ENCODE assay signal across 11 cellular contexts in the genomic region with DNA sequence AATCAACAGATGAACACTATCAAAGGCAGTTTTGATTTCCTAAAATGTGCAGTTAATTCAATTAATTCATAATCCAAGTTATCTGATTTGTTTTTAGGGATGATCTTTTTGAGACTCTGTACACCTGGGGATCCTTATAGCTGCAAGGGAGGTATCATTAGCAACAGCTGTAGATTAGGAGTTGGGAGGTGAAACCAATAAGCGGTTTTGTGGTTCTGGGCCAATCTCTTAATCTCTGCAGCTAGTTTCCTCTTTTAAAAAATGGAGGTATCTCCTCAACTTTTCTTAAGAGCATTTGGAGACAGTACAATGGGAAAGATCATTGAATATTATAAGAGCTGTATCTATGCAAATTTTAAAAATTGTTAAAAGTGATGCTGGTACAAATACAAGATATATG.
DNase-seq lines count a peak whose midpoint lies in the region; ATAC-seq and TF ChIP-seq lines count a peak whose summit lies in the region.
"Had no signal": no experiment of that assay in that cellular context is flagged by ENCODE, and none has a peak within 500 bp of the region (broad histone marks: within the 10 kb centered on the region; RNA-seq: fewer than 3 reads in every experiment).

No MANE protein-coding gene starts in this region.

- no peak for TF ChIP-seq POLR2A in stomach (IDR thresholded peaks at IDR 0.05)

- no peak overlapping the region for H3K4me3 ChIP-seq in naive thymus-derived CD4-positive, alpha-beta T cell (ENCODE audit: low read length)
- H3K4me3 ChIP-seq in stomach = no peak overlapping the region
- H3K4me3 ChIP-seq: body of pancreas had no signal

- TF ChIP-seq CTCF in activated CD8-positive, alpha-beta T cell treated with anti-CD3 and anti-CD28 coated beads for 36 hours (IDR thresholded peaks at IDR 0.05) = no peak
- no peak for TF ChIP-seq CTCF in stomach (IDR thresholded peaks at IDR 0.05)

- intact Hi-C loops in naive thymus-derived CD4-positive, alpha-beta T cell (cut with micrococcal nuclease) = no loop called here
- intact Hi-C loops in activated CD8-positive, alpha-beta T cell treated with anti-CD3 and anti-CD28 coated beads for 36 hours (cut with micrococcal nuclease) = no loop called here
- intact Hi-C loops in stomach (cut with DNase I; ENCODE audit: low total_unique reads) = no loop called here

- 68 to 82% (median 72%) methylated on average over 1 of the region's 1 CpG for WGBS in stomach, 5 donors

- peaks cover 0 to 5% (median 0%) of the 10 kb centered on the region in 5 donors for H3K36me3 Mint-ChIP-seq in naive thymus-derived CD4-positive, alpha-beta T cell
- no peaks in the 10 kb centered on the region for H3K36me3 Mint-ChIP-seq in activated CD8-positive, alpha-beta T cell treated with anti-CD3 and anti-CD28 coated beads for 36 hours (ENCODE audit: low read depth)
- H3K36me3 Mint-ChIP-seq: stimulated activated memory B cell treated with anti-CD40 and anti-IgM and Interleukin-4, amounts not matched to agents 10 μg/mL and 1 μg/mL and 100 μg/mL, for 72 hours had no signal

- peak overlapping the region; percentile 40 for H3K27ac ChIP-seq in angular gyrus (ENCODE audit: low read depth, low read length)
- H3K27ac ChIP-seq in naive thymus-derived CD4-positive, alpha-beta T cell (ENCODE audit: low read depth, low read length) = no peak overlapping the region
- no peak overlapping the region for H3K27ac ChIP-seq in stomach
- H3K27ac ChIP-seq: body of pancreas had no signal

- no peak overlapping the region for H3K4me3 Mint-ChIP-seq in naive thymus-derived CD4-positive, alpha-beta T cell
- H3K4me3 Mint-ChIP-seq in activated CD8-positive, alpha-beta T cell treated with anti-CD3 and anti-CD28 coated beads for 36 hours = no peak overlapping the region
- H3K4me3 Mint-ChIP-seq: stimulated activated memory B cell treated with anti-CD40 and anti-IgM and Interleukin-4, amounts not matched to agents 10 μg/mL and 1 μg/mL and 100 μg/mL, for 72 hours had no signal

- DNase-seq in naive thymus-derived CD4-positive, alpha-beta T cell = no peak
- DNase-seq in NCI-H128 (lab: John Stamatoyannopoulos, UW; ENCODE audit: unreplicated experiment) (no peak), stomach (no peak)
- DNase-seq in activated CD8-positive, alpha-beta T cell treated with anti-CD3 and anti-CD28 coated beads for 36 hours = no peak
- DNase-seq: body of pancreas, Calu3 had no signal

- peaks cover 0 to 1% (median 0%) of the 10 kb centered on the region in 7 donors for H3K4me1 Mint-ChIP-seq in naive thymus-derived CD4-positive, alpha-beta T cell
- no peaks in the 10 kb centered on the region for H3K4me1 Mint-ChIP-seq in activated CD8-positive, alpha-beta T cell treated with anti-CD3 and anti-CD28 coated beads for 36 hours (ENCODE audit: low read depth)

- H3K9me3 ChIP-seq in naive thymus-derived CD4-positive, alpha-beta T cell (ENCODE audit: control insufficient read depth in 2 of 3, low read length in 3 of 3) = no peaks in the 10 kb centered on the region
- peaks cover 0 to 7% (median 0%) of the 10 kb centered on the region in 4 donors for H3K9me3 ChIP-seq in stomach
- H3K9me3 ChIP-seq: body of pancreas had no signal

- CTCF ChIA-PET in naive thymus-derived CD4-positive, alpha-beta T cell (lab: Charles Lee) = no interaction called here
- CTCF ChIA-PET in activated CD8-positive, alpha-beta T cell treated with anti-CD3 and anti-CD28 coated beads for 36 hours (lab: Charles Lee) = no interaction called here

- no peaks in the 10 kb centered on the region for H3K36me3 ChIP-seq in naive thymus-derived CD4-positive, alpha-beta T cell (ENCODE audit: control insufficient read depth in 2 of 3, insufficient read depth in 3 of 3, low read length in 3 of 3)
- no peaks in the 10 kb centered on the region for H3K36me3 ChIP-seq in stomach

- peak; percentile 65 for ATAC-seq in GM19025 (IDR thresholded peaks at IDR 0.05; ENCODE audit: low read depth, unreplicated experiment)
- peak; percentile 68 for ATAC-seq in HG02571 (IDR thresholded peaks at IDR 0.05; ENCODE audit: unreplicated experiment)
- ATAC-seq in HG03354 (IDR thresholded peaks at IDR 0.05; ENCODE audit: poor library complexity, severe bottlenecking, unreplicated experiment) = peak; percentile 85
- no peak for ATAC-seq in naive thymus-derived CD4-positive, alpha-beta T cell
- ATAC-seq in activated CD8-positive, alpha-beta T cell treated with anti-CD3 and anti-CD28 coated beads for 36 hours = no peak
- ATAC-seq: body of pancreas; stimulated activated memory B cell treated with anti-CD40 and anti-IgM and Interleukin-4, amounts not matched to agents 10 μg/mL and 1 μg/mL and 100 μg/mL, for 72 hours had no signal

- peaks cover 0 to 8% (median 0%) of the 10 kb centered on the region in 5 donors for H3K27me3 Mint-ChIP-seq in naive thymus-derived CD4-positive, alpha-beta T cell
- no peaks in the 10 kb centered on the region for H3K27me3 Mint-ChIP-seq in activated CD8-positive, alpha-beta T cell treated with anti-CD3 and anti-CD28 coated beads for 36 hours

- POLR2A ChIA-PET in naive thymus-derived CD4-positive, alpha-beta T cell (lab: Charles Lee) = no interaction called here
- POLR2A ChIA-PET in activated CD8-positive, alpha-beta T cell treated with anti-CD3 and anti-CD28 coated beads for 36 hours (lab: Charles Lee) = no interaction called here

- H3K27ac Mint-ChIP-seq in naive thymus-derived CD4-positive, alpha-beta T cell = no peak overlapping the region
- H3K27ac Mint-ChIP-seq in activated CD8-positive, alpha-beta T cell treated with anti-CD3 and anti-CD28 coated beads for 36 hours = no peak overlapping the region
- H3K27ac Mint-ChIP-seq: stimulated activated memory B cell treated with anti-CD40 and anti-IgM and Interleukin-4, amounts not matched to agents 10 μg/mL and 1 μg/mL and 100 μg/mL, for 72 hours had no signal

- no peak for TF ChIP-seq EP300 in stomach (IDR thresholded peaks at IDR 0.05)

- H3K27me3 ChIP-seq in naive thymus-derived CD4-positive, alpha-beta T cell (ENCODE audit: control insufficient read depth in 2 of 2, insufficient read depth in 2 of 2, low read length in 2 of 2) = no peaks in the 10 kb centered on the region
- H3K27me3 ChIP-seq in stomach = no peaks in the 10 kb centered on the region
- H3K27me3 ChIP-seq: body of pancreas had no signal

- no peaks in the 10 kb centered on the region for H3K4me1 ChIP-seq in naive thymus-derived CD4-positive, alpha-beta T cell (ENCODE audit: control insufficient read depth in 2 of 2, insufficient read depth in 2 of 2, low read length in 2 of 2)
- no peaks in the 10 kb centered on the region for H3K4me1 ChIP-seq in stomach
- H3K4me1 ChIP-seq: body of pancreas had no signal

- H3K9me3 Mint-ChIP-seq in naive thymus-derived CD4-positive, alpha-beta T cell = peaks cover 0 to 10% (median 3%) of the 10 kb centered on the region in 11 donors
- H3K9me3 Mint-ChIP-seq in activated CD8-positive, alpha-beta T cell treated with anti-CD3 and anti-CD28 coated beads for 36 hours = no peaks in the 10 kb centered on the region
- H3K9me3 Mint-ChIP-seq: stimulated activated memory B cell treated with anti-CD40 and anti-IgM and Interleukin-4, amounts not matched to agents 10 μg/mL and 1 μg/mL and 100 μg/mL, for 72 hours had no signal

Comparison
In these comparisons a context has a peak if more than half of its experiments do, and no peak if none do; other contexts are left out.
1. ATAC-seq: peak in GM19025 (single experiment), HG02571 (single experiment) and HG03354 (single experiment); none in naive thymus-derived CD4-positive, alpha-beta T cell (single experiment) and activated CD8-positive, alpha-beta T cell treated with anti-CD3 and anti-CD28 coated beads for 36 hours (single experiment).